13 cellular contexts compared by ENCODE assay signal in genomic region chr12:12661086-12661485, GRCh38. TPM values are rescaled to one million over a fixed set of nuclear protein-coding genes. Genes with fewer than 3 reads are reported as not detected.
DNase-seq lines count a peak whose midpoint lies in the region; ATAC-seq and TF ChIP-seq lines count a peak whose summit lies in the region.
"Had no signal": no experiment of that assay in that cellular context is flagged by ENCODE, and none has a peak within 500 bp of the region (broad histone marks: within the 10 kb centered on the region; RNA-seq: fewer than 3 reads in every experiment).

No MANE protein-coding gene starts in this region.

- ATAC-seq in GM18505 (IDR thresholded peaks at IDR 0.05; ENCODE audit: unreplicated experiment): no peak
- ATAC-seq: activated CD8-positive, alpha-beta T cell treated with anti-CD3 and anti-CD28 coated beads, Interleukin-2, amount 10 ng/mL, durations not matched to agents 7 days and 5 days had no signal

- no peak overlapping the region for H3K4me3 ChIP-seq in retinal pigment epithelial cell (ENCODE audit: low read length)
- H3K4me3 ChIP-seq: stomach had no signal

- no peak for TF ChIP-seq POLR2A in GM18505 (IDR thresholded peaks at IDR 0.05; ENCODE audit: borderline replicate concordance, extremely low read depth, insufficient read depth, insufficient read length)

- DNase-seq in GM04503 (ENCODE audit: low read depth) (peak; percentile 88), RPMI7951 (ENCODE audit: low read depth) (peak; percentile 62), epidermal melanocyte (ENCODE audit: insufficient read length, low spot score) (peak; percentile 74), retinal pigment epithelial cell (ENCODE audit: low read depth) (peak; percentile 51), GM19238 (ENCODE audit: insufficient read length, low spot score) (no peak), posterior cingulate gyrus (no peak)
- no peak for DNase-seq in stimulated activated CD4-positive, alpha-beta T cell treated with anti-CD3 and anti-CD28 coated beads, Interleukin-12 subunit alpha, Interleukin-12 subunit beta, amount 100 ng/mL, for 4 hours
- DNase-seq: activated CD8-positive, alpha-beta T cell treated with anti-CD3 and anti-CD28 coated beads, Interleukin-2, amount 10 ng/mL, durations not matched to agents 7 days and 5 days; islet precursor cell; NCI-H2029; stimulated activated CD4-positive, alpha-beta T cell treated with anti-CD3 and anti-CD28 coated beads, Interleukin-2, amount 100 ng/mL, for 48 hours; stomach had no signal

- no peak for TF ChIP-seq CTCF in retinal pigment epithelial cell (conservative IDR thresholded peaks at IDR 0.05; ENCODE audit: low read depth, low read length)

- intact Hi-C loops in posterior cingulate gyrus (cut with DNase I): no loop called here

RNA-seq across cellular contexts. Expression of gene GPR19, which starts 34.9 kb away (rescaled TPM):
- total RNA-seq in RPMI7951 (2014; rRNA removed; shearing (Covaris generic)): 2.2 and 3.6 TPM in 2 replicates

RNA-seq across cellular contexts. Expression of gene CREBL2, which starts 49.4 kb away (rescaled TPM):
- 25.4 and 26.2 TPM in 2 replicates for total RNA-seq in RPMI7951 (2014; rRNA removed; shearing (Covaris generic))

RNA-seq across cellular contexts. Expression of gene CDKN1B, which starts 56.1 kb away (rescaled TPM):
- total RNA-seq in RPMI7951 (2014; rRNA removed; shearing (Covaris generic)): 26.6 and 30.8 TPM in 2 replicates

Comparison
In these comparisons a context has a peak if more than half of its experiments do, and no peak if none do; other contexts are left out.
1. DNase-seq: peak in GM04503 (single experiment), RPMI7951 (single experiment), epidermal melanocyte (single experiment) and retinal pigment epithelial cell (single experiment); none in GM19238 (single experiment), stimulated activated CD4-positive, alpha-beta T cell treated with anti-CD3 and anti-CD28 coated beads, Interleukin-12 subunit alpha, Interleukin-12 subunit beta, amount 100 ng/mL, for 4 hours (single experiment) and posterior cingulate gyrus (0 of 10).